Comparison of ENCODE assay signal across 13 cellular contexts in genomic region chr1:231800071-231800470, GRCh38.
DNase-seq lines count a peak whose midpoint lies in the region; ATAC-seq and TF ChIP-seq lines count a peak whose summit lies in the region.
"Had no signal": no experiment of that assay in that cellular context is flagged by ENCODE, and none has a peak within 500 bp of the region (broad histone marks: within the 10 kb centered on the region; RNA-seq: fewer than 3 reads in every experiment).

No MANE protein-coding gene starts in this region.

- H3K9ac ChIP-seq in mesenchymal stem cell (ENCODE audit: low read length): no peak overlapping the region

- no peak for TF ChIP-seq CTCF in CD8-positive, alpha-beta T cell (IDR thresholded peaks at IDR 0.05)
- no peak for TF ChIP-seq CTCF in chondrocyte (IDR thresholded peaks at IDR 0.05)

- H2AK5ac ChIP-seq in mesenchymal stem cell (ENCODE audit: low read length, severe bottlenecking): no peak overlapping the region

- no peaks in the 10 kb centered on the region for H3K27me3 ChIP-seq in CD8-positive, alpha-beta T cell (ENCODE audit: insufficient read depth, low read length)
- no peaks in the 10 kb centered on the region for H3K27me3 ChIP-seq in mesenchymal stem cell (ENCODE audit: control insufficient read depth in 1 of 2, insufficient read depth in 1 of 2, low read length in 2 of 2)

- no peaks in the 10 kb centered on the region for H3K4me1 Mint-ChIP-seq in CD8-positive, alpha-beta T cell (ENCODE audit: low read depth)
- peaks cover 27% of the 10 kb centered on the region for H3K4me1 Mint-ChIP-seq in chondrocyte (ENCODE audit: low read depth)
- H3K4me1 Mint-ChIP-seq: activated CD8-positive, alpha-beta memory T cell treated with anti-CD3 and anti-CD28 coated beads, Interleukin-2, amount 10 ng/mL, durations not matched to agents 7 days and 5 days had no signal

- intact Hi-C loops in CD8-positive, alpha-beta T cell (cut with DNase I, micrococcal nuclease): no loop called here

- H3K23ac ChIP-seq in mesenchymal stem cell (ENCODE audit: low read length in 2 of 2): no peak overlapping the region

- ATAC-seq in CD8-positive, alpha-beta T cell: no peak
- no peak for ATAC-seq in HG03565 (IDR thresholded peaks at IDR 0.05; ENCODE audit: unreplicated experiment)
- ATAC-seq: activated CD8-positive, alpha-beta memory T cell treated with anti-CD3 and anti-CD28 coated beads, Interleukin-2, amount 10 ng/mL, durations not matched to agents 7 days and 5 days had no signal

- POLR2A ChIA-PET in CD8-positive, alpha-beta T cell (lab: Charles Lee): no interaction called here

- no peaks in the 10 kb centered on the region for H3K27me3 Mint-ChIP-seq in CD8-positive, alpha-beta T cell (ENCODE audit: low read depth)
- H3K27me3 Mint-ChIP-seq in chondrocyte (ENCODE audit: low read depth): no peaks in the 10 kb centered on the region
- H3K27me3 Mint-ChIP-seq: activated CD8-positive, alpha-beta memory T cell treated with anti-CD3 and anti-CD28 coated beads, Interleukin-2, amount 10 ng/mL, durations not matched to agents 7 days and 5 days had no signal

- no peak overlapping the region for H2BK5ac ChIP-seq in mesenchymal stem cell (ENCODE audit: low read depth, low read length, poor library complexity, severe bottlenecking)

- no peak overlapping the region for H3K4me2 ChIP-seq in mesenchymal stem cell (ENCODE audit: low read length, poor library complexity, severe bottlenecking)

- peaks cover 4% of the 10 kb centered on the region for H3K36me3 ChIP-seq in CD8-positive, alpha-beta T cell (ENCODE audit: insufficient read depth, low read length)
- peaks cover 0 to 7% of the 10 kb centered on the region in 2 experiments for H3K36me3 ChIP-seq in mesenchymal stem cell (ENCODE audit: control insufficient read depth in 1 of 2, insufficient read depth in 2 of 2, low read depth in 1 of 2, low read length in 2 of 2)

- H2AFZ ChIP-seq in mesenchymal stem cell (ENCODE audit: low read depth, low read length): no peak overlapping the region

- CTCF ChIA-PET in CD8-positive, alpha-beta T cell (lab: Charles Lee): no interaction called here

- no peak overlapping the region for H4K8ac ChIP-seq in mesenchymal stem cell (ENCODE audit: low read length)

- H3K27ac Mint-ChIP-seq in CD8-positive, alpha-beta T cell: peak overlapping the region; percentile 89
- H3K27ac Mint-ChIP-seq in chondrocyte (ENCODE audit: unreplicated experiment): peak overlapping the region; percentile 70
- H3K27ac Mint-ChIP-seq: activated CD8-positive, alpha-beta memory T cell treated with anti-CD3 and anti-CD28 coated beads, Interleukin-2, amount 10 ng/mL, durations not matched to agents 7 days and 5 days had no signal

- H3K4me1 ChIP-seq in CD8-positive, alpha-beta T cell (ENCODE audit: insufficient read depth, low read length): no peaks in the 10 kb centered on the region
- H3K4me1 ChIP-seq in mesenchymal stem cell (ENCODE audit: control insufficient read depth, insufficient read depth, low read depth, low read length): peaks cover 2% of the 10 kb centered on the region

- 70% methylated on average over 3 of the region's 5 CpGs for WGBS in mesenchymal stem cell

- peaks cover 5% of the 10 kb centered on the region for H3K79me1 ChIP-seq in mesenchymal stem cell (replicated peaks; ENCODE audit: low read length, poor library complexity, severe bottlenecking)

- no peak overlapping the region for H3K4me3 ChIP-seq in CD8-positive, alpha-beta T cell (ENCODE audit: low read depth, low read length)
- H3K4me3 ChIP-seq in mesenchymal stem cell (ENCODE audit: insufficient read depth in 1 of 2, low read depth in 1 of 2, low read length in 2 of 2): no peak overlapping the region

- H3K36me3 Mint-ChIP-seq in CD8-positive, alpha-beta T cell: peaks cover 54% of the 10 kb centered on the region
- peaks cover 7% of the 10 kb centered on the region for H3K36me3 Mint-ChIP-seq in chondrocyte (ENCODE audit: low read depth)

- H3K27ac ChIP-seq in CD8-positive, alpha-beta T cell (ENCODE audit: low read depth, low read length): no peak overlapping the region
- H3K27ac ChIP-seq in mesenchymal stem cell (ENCODE audit: low read length, poor library complexity, severe bottlenecking): peak overlapping the region; percentile 37

- H3K14ac ChIP-seq in mesenchymal stem cell (ENCODE audit: low read length in 2 of 2): no peak overlapping the region

- H3K18ac ChIP-seq in mesenchymal stem cell (ENCODE audit: low read depth in 1 of 2, low read length in 2 of 2): no peak overlapping the region

- no peak overlapping the region for H2BK12ac ChIP-seq in mesenchymal stem cell (ENCODE audit: low read length in 2 of 2)

- no peak overlapping the region for H2BK120ac ChIP-seq in mesenchymal stem cell (ENCODE audit: low read depth, low read length)

- H3K9me3 ChIP-seq in CD8-positive, alpha-beta T cell (ENCODE audit: low read length): no peaks in the 10 kb centered on the region
- H3K9me3 ChIP-seq in mesenchymal stem cell (ENCODE audit: control insufficient read depth, low read length): peaks cover 6% of the 10 kb centered on the region

- H2BK15ac ChIP-seq in mesenchymal stem cell (ENCODE audit: low read depth, poor library complexity, severe bottlenecking): no peak overlapping the region

- no peak for DNase-seq in CD8-positive, alpha-beta T cell
- peak; percentile 36 for DNase-seq in HS-5 (ENCODE audit: low read depth)
- no peak for DNase-seq in chondrocyte (ENCODE audit: low spot score)
- no peak for DNase-seq in mesenchymal stem cell
- DNase-seq in GOT3 (lab: John Stamatoyannopoulos, UW): no peak
- DNase-seq in SHP77 (lab: John Stamatoyannopoulos, UW): no peak
- no peak for DNase-seq in NCI-H524 (lab: John Stamatoyannopoulos, UW)
- DNase-seq: activated CD8-positive, alpha-beta memory T cell treated with anti-CD3 and anti-CD28 coated beads, Interleukin-2, amount 10 ng/mL, durations not matched to agents 7 days and 5 days; hypothalamus; Kasumi-1; NCI-H345; RPMI8226 had no signal

- no peak overlapping the region for H3K4ac ChIP-seq in mesenchymal stem cell (ENCODE audit: low read depth in 1 of 2, low read length in 2 of 2)

- no peak overlapping the region for H3K4me3 Mint-ChIP-seq in CD8-positive, alpha-beta T cell
- H3K4me3 Mint-ChIP-seq in chondrocyte (ENCODE audit: unreplicated experiment): no peak overlapping the region
- H3K4me3 Mint-ChIP-seq: activated CD8-positive, alpha-beta memory T cell treated with anti-CD3 and anti-CD28 coated beads, Interleukin-2, amount 10 ng/mL, durations not matched to agents 7 days and 5 days had no signal

- no peaks in the 10 kb centered on the region for H3K9me3 Mint-ChIP-seq in CD8-positive, alpha-beta T cell
- peaks cover 10% of the 10 kb centered on the region for H3K9me3 Mint-ChIP-seq in chondrocyte (ENCODE audit: low read depth)

- H4K91ac ChIP-seq in mesenchymal stem cell (ENCODE audit: low read length): no peak overlapping the region
